Comparison of ENCODE assay signal across 1 cellular context in the genomic region with DNA sequence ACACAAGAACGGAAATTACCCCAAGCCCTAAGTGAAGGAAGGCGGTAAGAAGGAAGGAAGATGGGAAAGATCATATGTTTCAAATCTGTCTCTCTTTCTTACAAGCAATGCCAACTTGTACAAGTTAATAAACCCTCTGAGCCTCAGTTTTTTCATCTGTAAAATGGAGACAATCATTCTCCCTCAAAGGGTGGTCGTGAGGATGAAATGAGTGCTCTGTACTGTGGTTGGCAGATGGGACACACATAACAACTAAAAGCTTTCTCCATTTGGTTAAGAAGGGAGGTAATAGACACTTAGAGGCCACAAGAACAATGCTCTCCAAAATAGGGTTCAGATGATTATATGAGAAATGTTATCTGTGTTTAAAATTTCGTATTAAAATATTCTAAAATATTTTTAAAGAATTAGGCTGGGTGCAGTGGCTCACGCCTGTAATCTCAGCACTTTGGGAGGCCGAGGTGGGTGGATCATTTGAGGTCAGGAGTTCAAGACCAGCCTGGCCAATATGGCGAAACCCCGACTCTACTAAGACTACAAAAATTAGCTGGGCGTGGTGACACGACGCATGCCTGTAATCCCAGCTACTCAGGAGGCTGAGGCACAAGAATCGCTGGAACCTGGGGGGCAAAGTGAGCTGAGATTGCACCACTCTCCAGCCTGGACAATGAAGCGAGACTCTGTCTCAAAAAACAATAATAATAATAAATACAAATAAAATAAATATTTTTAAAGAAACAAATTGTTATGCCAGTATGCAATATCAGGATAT.
TF ChIP-seq lines count a peak whose summit lies in the region.

No MANE protein-coding gene starts in this region.

TF ChIP-seq in HepG2, 621 proteins besides CTCF, POLR2A, EP300 and RAD21 (continued from another document):
- TF ChIP-seq, protein P1, sequence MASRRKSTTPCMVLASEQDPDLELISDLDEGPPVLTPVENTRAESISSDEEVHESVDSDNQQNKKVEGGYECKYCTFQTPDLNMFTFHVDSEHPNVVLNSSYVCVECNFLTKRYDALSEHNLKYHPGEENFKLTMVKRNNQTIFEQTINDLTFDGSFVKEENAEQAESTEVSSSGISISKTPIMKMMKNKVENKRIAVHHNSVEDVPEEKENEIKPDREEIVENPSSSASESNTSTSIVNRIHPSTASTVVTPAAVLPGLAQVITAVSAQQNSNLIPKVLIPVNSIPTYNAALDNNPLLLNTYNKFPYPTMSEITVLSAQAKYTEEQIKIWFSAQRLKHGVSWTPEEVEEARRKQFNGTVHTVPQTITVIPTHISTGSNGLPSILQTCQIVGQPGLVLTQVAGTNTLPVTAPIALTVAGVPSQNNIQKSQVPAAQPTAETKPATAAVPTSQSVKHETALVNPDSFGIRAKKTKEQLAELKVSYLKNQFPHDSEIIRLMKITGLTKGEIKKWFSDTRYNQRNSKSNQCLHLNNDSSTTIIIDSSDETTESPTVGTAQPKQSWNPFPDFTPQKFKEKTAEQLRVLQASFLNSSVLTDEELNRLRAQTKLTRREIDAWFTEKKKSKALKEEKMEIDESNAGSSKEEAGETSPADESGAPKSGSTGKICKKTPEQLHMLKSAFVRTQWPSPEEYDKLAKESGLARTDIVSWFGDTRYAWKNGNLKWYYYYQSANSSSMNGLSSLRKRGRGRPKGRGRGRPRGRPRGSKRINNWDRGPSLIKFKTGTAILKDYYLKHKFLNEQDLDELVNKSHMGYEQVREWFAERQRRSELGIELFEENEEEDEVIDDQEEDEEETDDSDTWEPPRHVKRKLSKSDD (CRISPR knock-in tag; IDR thresholded peaks at IDR 0.05; ENCODE audit: low read depth) = no peak
- TF ChIP-seq ZNF629 (CRISPR knock-in tag; conservative IDR thresholded peaks at IDR 0.05) (peak; percentile 81), CHD4 (IDR thresholded peaks at IDR 0.05; ENCODE audit: borderline replicate concordance, low read length) (peak; percentile 38; the same call in 1 of the 2 replicates), PCBP1 (IDR thresholded peaks at IDR 0.05; ENCODE audit: borderline replicate concordance, low read depth, low read length) (no peak), FOXP1 (IDR thresholded peaks at IDR 0.05) (no peak), FOXP1 (CRISPR knock-in tag; IDR thresholded peaks at IDR 0.05) (no peak), ZNF577 (CRISPR knock-in tag; IDR thresholded peaks at IDR 0.05; ENCODE audit: borderline replicate concordance, low read depth) (no peak), TMF1 (CRISPR knock-in tag; IDR thresholded peaks at IDR 0.05; ENCODE audit: low read depth) (no peak)
